15 cellular contexts compared by ENCODE assay signal in genomic region chr1:109639063-109639840, GRCh38. TPM values are rescaled to one million over a fixed set of nuclear protein-coding genes. Genes with fewer than 3 reads are reported as not detected.
"Had no signal": no experiment of that assay in that cellular context is flagged by ENCODE, and none has a peak within 500 bp of the region (broad histone marks: within the 10 kb centered on the region; RNA-seq: fewer than 3 reads in every experiment).

No MANE protein-coding gene starts in this region.

- H3K36me3 Mint-ChIP-seq: natural killer cell; stimulated activated memory B cell treated with anti-CD40 and anti-IgM and Interleukin-4, amounts not matched to agents 10 μg/mL and 1 μg/mL and 100 μg/mL, for 72 hours had no signal

- H3K9me3 ChIP-seq: esophagus squamous epithelium, prostate gland, right lobe of liver, tibial nerve had no signal

- DNase-seq: esophagus squamous epithelium had no signal

- H3K27me3 Mint-ChIP-seq: activated T-helper 17 cell treated with anti-CD3 and anti-CD28 coated beads, Interleukin-2, amount 50 U/mL, for 72 hours had no signal

- H3K36me3 ChIP-seq: esophagus squamous epithelium, prostate gland, right lobe of liver, tibial nerve had no signal

- H3K9me3 Mint-ChIP-seq: activated CD4-positive, alpha-beta memory T cell treated with anti-CD3 and anti-CD28 coated beads, Interleukin-2, amount 10 ng/mL, durations not matched to agents 7 days and 5 days; activated naive CD4-positive, alpha-beta T cell treated with anti-CD3 and anti-CD28 coated beads for 36 hours; activated T-helper 17 cell treated with anti-CD3 and anti-CD28 coated beads, Interleukin-2, amount 50 U/mL, for 72 hours; natural killer cell; stimulated activated memory B cell treated with anti-CD40 and anti-IgM and Interleukin-4, amounts not matched to agents 10 μg/mL and 1 μg/mL and 100 μg/mL, for 72 hours; T-helper 1 cell treated with Interleukin-12 subunit alpha and Interleukin-12 subunit beta and Interleukin-4 antibody, amounts not matched to agents 30 μg/mL and 1 μg/mL, for 36 hours had no signal

- H3K4me3 Mint-ChIP-seq: activated CD4-positive, alpha-beta memory T cell treated with anti-CD3 and anti-CD28 coated beads, Interleukin-2, amount 10 ng/mL, durations not matched to agents 7 days and 5 days; activated naive CD4-positive, alpha-beta T cell treated with anti-CD3 and anti-CD28 coated beads for 36 hours; activated T-helper 17 cell treated with anti-CD3 and anti-CD28 coated beads, Interleukin-2, amount 50 U/mL, for 72 hours; natural killer cell; stimulated activated memory B cell treated with anti-CD40 and anti-IgM and Interleukin-4, amounts not matched to agents 10 μg/mL and 1 μg/mL and 100 μg/mL, for 72 hours; T-helper 1 cell treated with Interleukin-12 subunit alpha and Interleukin-12 subunit beta and Interleukin-4 antibody, amounts not matched to agents 30 μg/mL and 1 μg/mL, for 36 hours had no signal

- H3K27me3 ChIP-seq: esophagus squamous epithelium, right lobe of liver, tibial nerve had no signal

- H3K27ac ChIP-seq: esophagus squamous epithelium, prostate gland, right lobe of liver, tibial nerve had no signal

- H3K27ac Mint-ChIP-seq: activated CD4-positive, alpha-beta memory T cell treated with anti-CD3 and anti-CD28 coated beads, Interleukin-2, amount 10 ng/mL, durations not matched to agents 7 days and 5 days; activated naive CD4-positive, alpha-beta T cell treated with anti-CD3 and anti-CD28 coated beads for 36 hours; activated T-helper 17 cell treated with anti-CD3 and anti-CD28 coated beads, Interleukin-2, amount 50 U/mL, for 72 hours; natural killer cell; stimulated activated memory B cell treated with anti-CD40 and anti-IgM and Interleukin-4, amounts not matched to agents 10 μg/mL and 1 μg/mL and 100 μg/mL, for 72 hours; T-helper 1 cell treated with Interleukin-12 subunit alpha and Interleukin-12 subunit beta and Interleukin-4 antibody, amounts not matched to agents 30 μg/mL and 1 μg/mL, for 36 hours had no signal

- H3K4me3 ChIP-seq: esophagus squamous epithelium, prostate gland, right lobe of liver, tibial nerve had no signal

- H3K4me1 ChIP-seq: prostate gland had no signal

RNA-seq across cellular contexts. Expression of gene GNAT2, which starts 19.8 kb away (rescaled TPM):
- total RNA-seq: activated CD4-positive, alpha-beta memory T cell treated with anti-CD3 and anti-CD28 coated beads, Interleukin-2, amount 10 ng/mL, durations not matched to agents 7 days and 5 days; esophagus squamous epithelium; left cardiac atrium; mucosa of gallbladder; natural killer cell; occipital lobe; prostate gland; subcutaneous adipose tissue; tibial nerve had no signal

RNA-seq across cellular contexts. Expression of gene GSTM1, which starts 48.4 kb away (rescaled TPM):
- total RNA-seq: activated CD4-positive, alpha-beta memory T cell treated with anti-CD3 and anti-CD28 coated beads, Interleukin-2, amount 10 ng/mL, durations not matched to agents 7 days and 5 days; activated naive CD4-positive, alpha-beta T cell treated with anti-CD3 and anti-CD28 coated beads for 36 hours; dermis microvascular lymphatic vessel endothelial cell; left cardiac atrium; occipital lobe; prostate gland had no signal
